36 cellular contexts compared by ENCODE assay signal in genomic region chr6:33749401-33749800, GRCh38. TPM values are rescaled to one million over a fixed set of nuclear protein-coding genes. Genes with fewer than 3 reads are reported as not detected.
"Had no signal": no experiment of that assay in that cellular context is flagged by ENCODE, and none has a peak within 500 bp of the region (broad histone marks: within the 10 kb centered on the region; RNA-seq: fewer than 3 reads in every experiment).

No MANE protein-coding gene starts in this region.

- DNase-seq: activated CD4-positive, alpha-beta T cell treated with anti-CD3 and anti-CD28 coated beads for 48 hours; activated CD4-positive, alpha-beta T cell treated with anti-CD3 and anti-CD28 coated beads, Interleukin-2, amount 50 U/mL, for 48 hours; activated CD8-positive, alpha-beta memory T cell treated with anti-CD3 and anti-CD28 coated beads, Interleukin-2, amount 50 U/mL, for 48 hours; activated gamma-delta T cell; activated naive CD4-positive, alpha-beta T cell treated with anti-CD3 and anti-CD28 coated beads, Interleukin-2, amount 10 ng/mL, durations not matched to agents 7 days and 5 days; activated T-cell treated with anti-CD3 and anti-CD28 coated beads, Interleukin-2, amount 50 U/mL, for 24 hours; central memory CD4-positive, alpha-beta T cell; head of caudate nucleus; hippocampal formation; left cardiac atrium; left ventricle myocardium superior; naive B cell; posterior cingulate gyrus; right lobe of liver; stimulated activated CD4-positive, alpha-beta T cell treated with anti-CD3 and anti-CD28 coated beads, Interleukin-12 subunit alpha, Interleukin-12 subunit beta, amount 100 ng/mL, for 4 hours; stimulated activated CD4-positive, alpha-beta T cell treated with anti-CD3 and anti-CD28 coated beads, Interleukin-4, amount 100 ng/mL, for 4 hours; stimulated activated CD8-positive, alpha-beta memory T cell treated with anti-CD3 and anti-CD28 coated beads, Interleukin-4, amount 100 ng/mL, for 48 hours; stimulated activated naive CD8-positive, alpha-beta T cell treated with anti-CD3 and anti-CD28 coated beads, Interleukin-15, amount 100 ng/mL, for 72 hours; substantia nigra; T-helper 9 cell; upper lobe of left lung had no signal

- H3K9me3 ChIP-seq: breast epithelium, right lobe of liver, upper lobe of left lung, vagina had no signal

- H3K36me3 ChIP-seq: breast epithelium, right lobe of liver, upper lobe of left lung, vagina had no signal

- H3K27ac ChIP-seq: breast epithelium, skin epidermis, vagina, VCaP had no signal

- FAIRE-seq: endothelial cell of umbilical vein, keratinocyte, TTC549 had no signal

- ATAC-seq: activated CD4-positive, CD25-positive, alpha-beta regulatory T cell treated with anti-CD3 and anti-CD28 coated beads, Interleukin-2, amount 50 U/mL, for 24 hours; left cardiac atrium; left ventricle myocardium superior; right lobe of liver; stimulated activated memory B cell treated with anti-CD40 and anti-IgM and Interleukin-4, amounts not matched to agents 10 μg/mL and 1 μg/mL and 100 μg/mL, for 72 hours; stimulated activated naive CD8-positive, alpha-beta T cell treated with anti-CD3 and anti-CD28 coated beads, Interleukin-15, amount 100 ng/mL, for 72 hours had no signal

- H3K4me3 ChIP-seq: breast epithelium, right lobe of liver, skin epidermis, upper lobe of left lung, vagina had no signal

- H3K27me3 ChIP-seq: breast epithelium, right lobe of liver, upper lobe of left lung, vagina had no signal

RNA-seq across cellular contexts. Expression of gene IP6K3, which starts 2.7 kb away (rescaled TPM):
- total RNA-seq: endothelial cell of umbilical vein, lung microvascular endothelial cell had no signal
- polyA plus RNA-seq: endothelial cell of umbilical vein, keratinocyte had no signal

RNA-seq across cellular contexts. Expression of gene MLN, which starts 54.4 kb away (rescaled TPM):
- total RNA-seq: breast epithelium, endothelial cell of umbilical vein, fibroblast of lung, fibroblast of villous mesenchyme, left cardiac atrium, left ventricle myocardium superior, lung microvascular endothelial cell, neural crest cell, omental fat pad, right lobe of liver, upper lobe of left lung, vagina had no signal
- polyA plus RNA-seq: endothelial cell of umbilical vein, esophagus, fibroblast of lung, keratinocyte had no signal
